In genomic region chr11:77672276-77672675, GRCh38 we compare ENCODE assay signal across 14 cellular contexts. TPM values are rescaled to one million over a fixed set of nuclear protein-coding genes. Genes with fewer than 3 reads are reported as not detected.
DNase-seq lines count a peak whose midpoint lies in the region; ATAC-seq and TF ChIP-seq lines count a peak whose summit lies in the region.
"Had no signal": no experiment of that assay in that cellular context is flagged by ENCODE, and none has a peak within 500 bp of the region (broad histone marks: within the 10 kb centered on the region; RNA-seq: fewer than 3 reads in every experiment).

No MANE protein-coding gene starts in this region.

- CTCF ChIA-PET in GM10248 (lab: Yijun Ruan, JAX): interaction anchor here (1.2 to 4.3 kb wide), 3 partner anchors 8 to 13 kb away, joined by 3 to 16 read pairs (median 7); no protein-coding TSS in a partner anchor

- H3K9ac ChIP-seq in adipocyte (ENCODE audit: low read length): no peak overlapping the region

- peak; percentile 84 for ATAC-seq in Right ventricle myocardium inferior
- ATAC-seq in gastroesophageal sphincter: no peak
- ATAC-seq: activated CD8-positive, alpha-beta memory T cell treated with anti-CD3 and anti-CD28 coated beads, Interleukin-2, amount 10 ng/mL, durations not matched to agents 7 days and 5 days; left lobe of liver had no signal

- no peak for TF ChIP-seq POLR2A in gastroesophageal sphincter (IDR thresholded peaks at IDR 0.05)

- no peak for TF ChIP-seq EP300 in gastroesophageal sphincter (IDR thresholded peaks at IDR 0.05)

- no peak for TF ChIP-seq CTCF in left ventricle myocardium inferior (IDR thresholded peaks at IDR 0.05; ENCODE audit: borderline replicate concordance)
- no peak for TF ChIP-seq CTCF in gastroesophageal sphincter (IDR thresholded peaks at IDR 0.05)
- TF ChIP-seq CTCF in GM10248 (IDR thresholded peaks at IDR 0.05; ENCODE audit: control extremely low read depth, extremely low read depth, low read depth, missing control alignments): no peak

- peaks cover 81% of the 10 kb centered on the region for H3K36me3 ChIP-seq in adipocyte (ENCODE audit: control insufficient read depth, insufficient read depth, low read length, severe bottlenecking)
- H3K36me3 ChIP-seq in left ventricle myocardium inferior: peaks cover 93% of the 10 kb centered on the region
- H3K36me3 ChIP-seq in gastroesophageal sphincter: peaks cover 16 to 98% of the 10 kb centered on the region in 2 donors

- WGBS in gastroesophageal sphincter (ENCODE audit: low coverage in 1 of 2), 2 donors: 86 to 100% methylated on average over 1 of the region's 1 CpG

- intact Hi-C loops in Right ventricle myocardium inferior (cut with DNase I): no loop called here
- intact Hi-C loops in cardiac septum (cut with DNase I): no loop called here
- intact Hi-C loops in left ventricle myocardium inferior (cut with micrococcal nuclease): no loop called here

- no peaks in the 10 kb centered on the region for H3K27me3 ChIP-seq in adipocyte (replicated peaks; ENCODE audit: control insufficient read depth, insufficient read depth, low read length)
- H3K27me3 ChIP-seq in left ventricle myocardium inferior (ENCODE audit: low read depth): no peaks in the 10 kb centered on the region
- H3K27me3 ChIP-seq in gastroesophageal sphincter: no peaks in the 10 kb centered on the region
- H3K27me3 ChIP-seq: BE2C, gastrocnemius medialis had no signal

- H3K27ac ChIP-seq in left ventricle myocardium inferior (replicated peaks) (peak overlapping the region; percentile 53), gastroesophageal sphincter (no peak overlapping the region)
- H3K27ac ChIP-seq: gastrocnemius medialis had no signal

- DNase-seq in Right ventricle myocardium inferior (ENCODE audit: missing footprints) (no peak), cardiac septum (ENCODE audit: low spot score) (no peak), adipocyte (ENCODE audit: low read depth) (peak; percentile 84), left ventricle myocardium inferior (no peak), ureter (ENCODE audit: low spot score) (no peak), HT-29 (ENCODE audit: low spot score) (no peak), GM10248 (ENCODE audit: extremely low spot score) (no peak)
- DNase-seq: activated CD8-positive, alpha-beta memory T cell treated with anti-CD3 and anti-CD28 coated beads, Interleukin-2, amount 10 ng/mL, durations not matched to agents 7 days and 5 days; anterior cingulate cortex; BE2C had no signal

- POLR2A ChIA-PET in GM10248 (lab: Yijun Ruan, JAX): no interaction called here

- H3K9me3 ChIP-seq in adipocyte (ENCODE audit: control insufficient read depth, low read length) (no peaks in the 10 kb centered on the region), left ventricle myocardium inferior (replicated peaks) (no peaks in the 10 kb centered on the region), gastroesophageal sphincter (no peaks in the 10 kb centered on the region)
- H3K9me3 ChIP-seq: BE2C, gastrocnemius medialis, HAP-1 had no signal

- H3K4me3 ChIP-seq in adipocyte (ENCODE audit: low read length) (no peak overlapping the region), left ventricle myocardium inferior (no peak overlapping the region), gastroesophageal sphincter (no peak overlapping the region)
- H3K4me3 ChIP-seq: gastrocnemius medialis, HAP-1 had no signal

- peaks cover 19% of the 10 kb centered on the region for H3K4me1 ChIP-seq in adipocyte (ENCODE audit: control insufficient read depth, insufficient read depth, low read length)
- H3K4me1 ChIP-seq in left ventricle myocardium inferior: peaks cover 32% of the 10 kb centered on the region
- no peaks in the 10 kb centered on the region for H3K4me1 ChIP-seq in gastroesophageal sphincter
- H3K4me1 ChIP-seq: BE2C, HAP-1 had no signal

RNA-seq across cellular contexts. Expression of gene CLNS1A, which starts 34.7 kb away (rescaled TPM):
- total RNA-seq in Right ventricle myocardium inferior: 76.9 TPM
- 71.7 TPM for total RNA-seq in cardiac septum
- total RNA-seq in left ventricle myocardium inferior: 80.7 TPM
- total RNA-seq in ureter: 108 TPM
- total RNA-seq in gastroesophageal sphincter: 10 to 100 TPM; 53.6 to 98.6 (median 79.9) TPM
- total RNA-seq in HT-29 (2014; rRNA removed; shearing (Covaris generic)): 213 and 236 TPM in 2 replicates
